8 cellular contexts compared by ENCODE assay signal in the genomic region with DNA sequence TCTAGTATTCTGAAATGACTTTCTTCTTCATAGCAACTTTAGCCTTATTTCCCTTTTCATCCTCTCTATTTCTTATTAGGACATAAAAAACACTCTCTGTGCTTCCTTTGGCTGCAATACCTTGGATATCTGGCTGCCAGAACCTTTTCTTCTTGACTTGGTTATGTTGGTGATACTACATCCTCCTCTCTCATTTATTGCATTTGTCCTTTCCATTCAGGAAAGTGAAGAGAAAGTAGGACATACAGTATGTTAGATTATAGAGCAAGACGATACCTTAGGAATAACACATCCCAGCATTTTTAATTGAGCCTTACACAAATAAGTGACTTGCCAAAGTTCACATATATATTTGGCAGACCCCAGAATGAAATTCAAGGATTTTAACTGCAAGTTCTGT.
"Had no signal": no experiment of that assay in that cellular context is flagged by ENCODE, and none has a peak within 500 bp of the region (broad histone marks: within the 10 kb centered on the region; RNA-seq: fewer than 3 reads in every experiment).

No MANE protein-coding gene starts in this region.

- H3K4me3 ChIP-seq: K562 had no signal

- ATAC-seq: HepG2, K562 had no signal

- DNase-seq: IMR-90, KBM-7, KG1 had no signal

- FAIRE-seq: HepG2, HTR-8/SVneo, K562 had no signal

- H3K27ac ChIP-seq: HL-60, KMS-11 had no signal
